Comparison of ENCODE assay signal across 17 cellular contexts in the genomic region with DNA sequence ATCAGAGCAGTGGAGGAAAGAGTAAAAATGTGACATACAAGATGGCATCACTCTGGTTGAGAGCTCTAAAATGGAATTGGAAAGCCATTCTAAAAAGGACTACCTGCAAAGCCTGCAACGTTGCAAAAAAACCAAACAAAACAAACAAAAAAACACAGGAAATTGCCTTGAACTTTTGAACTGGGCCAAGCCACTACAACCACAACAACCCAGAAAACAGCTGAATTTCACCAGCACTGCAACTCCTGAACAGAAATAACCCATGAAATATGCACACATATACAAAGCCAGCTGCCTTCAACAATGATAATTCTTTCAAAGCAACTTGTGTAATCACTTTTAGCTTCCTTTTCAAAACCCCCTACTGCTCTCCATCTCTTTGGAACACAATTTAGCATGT.
"Had no signal": no experiment of that assay in that cellular context is flagged by ENCODE, and none has a peak within 500 bp of the region (broad histone marks: within the 10 kb centered on the region; RNA-seq: fewer than 3 reads in every experiment).

No MANE protein-coding gene starts in this region.

- H3K27me3 ChIP-seq: brain microvascular endothelial cell, neural progenitor cell, ovary, testis had no signal

- DNase-seq: activated CD4-positive, alpha-beta T cell treated with anti-CD3 and anti-CD28 coated beads, Interleukin-2, amount 10 ng/mL, durations not matched to agents 7 days and 5 days; activated CD4-positive, CD25-positive, alpha-beta regulatory T cell; activated CD8-positive, alpha-beta memory T cell treated with anti-CD3 and anti-CD28 coated beads for 24 hours; activated naive CD4-positive, alpha-beta T cell treated with anti-CD3 and anti-CD28 coated beads for 36 hours; brain microvascular endothelial cell; cerebellar nuclear complex; endodermal cell; foreskin fibroblast; left ventricle myocardium superior; ovary; stimulated activated CD4-positive, alpha-beta T cell treated with anti-CD3 and anti-CD28 coated beads, Interleukin-4, amount 100 ng/mL, for 4 hours; stimulated activated naive CD8-positive, alpha-beta T cell treated with anti-CD3 and anti-CD28 coated beads, Interleukin-15, amount 100 ng/mL, for 72 hours; testis had no signal

- H3K27me3 Mint-ChIP-seq: activated CD4-positive, alpha-beta T cell treated with anti-CD3 and anti-CD28 coated beads, Interleukin-2, amount 10 ng/mL, durations not matched to agents 7 days and 5 days; activated T-helper 17 cell treated with anti-CD3 and anti-CD28 coated beads, Interleukin-2, amount 50 U/mL, for 72 hours; dendritic cell treated with granulocyte-macrophage colony-stimulating factor and Interleukin-4, amounts not matched to agents 40 ng/mL and 50 ng/mL, for 4 days; stimulated activated naive CD8-positive, alpha-beta T cell treated with anti-CD3 and anti-CD28 coated beads, Interleukin-15, amount 100 ng/mL, for 72 hours had no signal

- H3K27ac Mint-ChIP-seq: activated CD4-positive, alpha-beta T cell treated with anti-CD3 and anti-CD28 coated beads, Interleukin-2, amount 10 ng/mL, durations not matched to agents 7 days and 5 days; activated naive CD4-positive, alpha-beta T cell treated with anti-CD3 and anti-CD28 coated beads for 36 hours; activated T-helper 17 cell treated with anti-CD3 and anti-CD28 coated beads, Interleukin-2, amount 50 U/mL, for 72 hours; dendritic cell treated with granulocyte-macrophage colony-stimulating factor and Interleukin-4, amounts not matched to agents 40 ng/mL and 50 ng/mL, for 4 days; endodermal cell; neural progenitor cell; stimulated activated naive CD8-positive, alpha-beta T cell treated with anti-CD3 and anti-CD28 coated beads, Interleukin-15, amount 100 ng/mL, for 72 hours had no signal

- H3K4me1 ChIP-seq: neural progenitor cell, testis had no signal

- H3K9ac ChIP-seq: neural progenitor cell had no signal

- H3K4me1 Mint-ChIP-seq: activated CD4-positive, alpha-beta T cell treated with anti-CD3 and anti-CD28 coated beads, Interleukin-2, amount 10 ng/mL, durations not matched to agents 7 days and 5 days; activated T-helper 17 cell treated with anti-CD3 and anti-CD28 coated beads, Interleukin-2, amount 50 U/mL, for 72 hours; endodermal cell; neural progenitor cell; stimulated activated naive CD8-positive, alpha-beta T cell treated with anti-CD3 and anti-CD28 coated beads, Interleukin-15, amount 100 ng/mL, for 72 hours had no signal

- H3K36me3 ChIP-seq: brain microvascular endothelial cell, neural progenitor cell, ovary had no signal

- H2AFZ ChIP-seq: neural progenitor cell had no signal

- H3K4me2 ChIP-seq: neural progenitor cell had no signal

- H3K4me3 Mint-ChIP-seq: activated CD4-positive, alpha-beta T cell treated with anti-CD3 and anti-CD28 coated beads, Interleukin-2, amount 10 ng/mL, durations not matched to agents 7 days and 5 days; activated naive CD4-positive, alpha-beta T cell treated with anti-CD3 and anti-CD28 coated beads for 36 hours; activated T-helper 17 cell treated with anti-CD3 and anti-CD28 coated beads, Interleukin-2, amount 50 U/mL, for 72 hours; dendritic cell treated with granulocyte-macrophage colony-stimulating factor and Interleukin-4, amounts not matched to agents 40 ng/mL and 50 ng/mL, for 4 days; endodermal cell; neural progenitor cell; stimulated activated naive CD8-positive, alpha-beta T cell treated with anti-CD3 and anti-CD28 coated beads, Interleukin-15, amount 100 ng/mL, for 72 hours had no signal

- H3K4me3 ChIP-seq: neural progenitor cell, ovary, skin epidermis, testis had no signal

- H3K9me3 ChIP-seq: ovary, testis had no signal

- H3K27ac ChIP-seq: brain microvascular endothelial cell, neural progenitor cell, ovary, skin epidermis, testis had no signal

- H3K36me3 Mint-ChIP-seq: neural progenitor cell had no signal
